ENCODE assay signal across 19 cellular contexts in the genomic region with DNA sequence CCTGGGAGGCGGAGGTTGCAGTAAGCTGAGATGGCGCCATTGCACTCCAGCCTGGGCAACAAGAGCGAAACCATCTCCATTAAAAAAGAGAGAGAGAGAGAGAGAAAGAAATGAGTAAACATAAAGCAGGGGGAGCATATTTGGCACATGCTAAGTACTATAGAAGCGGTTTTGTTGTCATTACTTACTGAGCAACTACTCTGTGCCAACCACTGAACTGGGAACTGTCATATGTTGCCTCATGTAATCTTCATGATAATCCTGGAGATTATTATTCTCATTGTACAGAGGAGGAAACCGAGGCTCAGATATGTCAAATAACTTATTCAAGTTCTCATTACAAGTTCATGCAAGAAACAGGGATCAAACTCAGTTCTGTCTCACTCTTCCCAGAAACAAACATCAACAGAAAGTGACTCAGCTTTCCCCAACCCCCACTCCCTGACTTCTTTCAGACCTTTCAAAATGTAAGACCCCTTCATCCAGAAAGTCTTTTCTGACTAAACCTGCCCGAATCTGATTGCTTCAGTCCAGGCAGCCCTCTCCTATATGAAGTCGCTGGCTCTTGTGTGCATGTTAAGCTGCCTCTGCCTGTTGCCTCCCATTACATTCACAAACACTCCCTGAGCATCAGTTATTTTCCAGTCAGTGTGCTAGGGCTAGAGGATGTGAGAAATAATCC. TPM values are rescaled to one million over a fixed set of nuclear protein-coding genes. Genes with fewer than 3 reads are reported as not detected.
DNase-seq lines count a peak whose midpoint lies in the region; ATAC-seq and TF ChIP-seq lines count a peak whose summit lies in the region.
"Had no signal": no experiment of that assay in that cellular context is flagged by ENCODE, and none has a peak within 500 bp of the region (broad histone marks: within the 10 kb centered on the region; RNA-seq: fewer than 3 reads in every experiment).

No MANE protein-coding gene starts in this region.

- H3K27ac Mint-ChIP-seq in activated T-cell treated with anti-CD3 and anti-CD28 coated beads, Interleukin-2, amount 50 U/mL, for 72 hours, result peak overlapping the region; percentile 36
- no peak overlapping the region for H3K27ac Mint-ChIP-seq in activated T-cell treated with anti-CD3 and anti-CD28 coated beads, Interleukin-2, amount 50 U/mL, for 24 hours
- H3K27ac Mint-ChIP-seq: CD8-positive, alpha-beta memory T cell; HFFc6 had no signal

- BruUV-seq in PC-9 (replicated peaks; lab: Mats Ljungman, UMichigan), result TSS peak; percentile 2

- H3K9me3 ChIP-seq in PC-9 (ENCODE audit: insufficient read depth, low read depth) (no peaks in the 10 kb centered on the region), heart right ventricle (no peaks in the 10 kb centered on the region)
- H3K9me3 ChIP-seq: A549, BLaER1, Peyer's patch had no signal

- no peaks in the 10 kb centered on the region for H3K9me3 Mint-ChIP-seq in activated T-cell treated with anti-CD3 and anti-CD28 coated beads, Interleukin-2, amount 50 U/mL, for 72 hours
- H3K9me3 Mint-ChIP-seq in activated T-cell treated with anti-CD3 and anti-CD28 coated beads, Interleukin-2, amount 50 U/mL, for 24 hours, result no peaks in the 10 kb centered on the region
- H3K9me3 Mint-ChIP-seq: CD8-positive, alpha-beta memory T cell; HFFc6 had no signal

- H3K4me3 Mint-ChIP-seq in activated T-cell treated with anti-CD3 and anti-CD28 coated beads, Interleukin-2, amount 50 U/mL, for 72 hours, result peak overlapping the region in 1 of 2 donors; percentile 18
- no peak overlapping the region for H3K4me3 Mint-ChIP-seq in activated T-cell treated with anti-CD3 and anti-CD28 coated beads, Interleukin-2, amount 50 U/mL, for 24 hours
- H3K4me3 Mint-ChIP-seq: CD8-positive, alpha-beta memory T cell; HFFc6 had no signal

- H2AFZ ChIP-seq in PC-9, result no peak overlapping the region

- H3K27me3 ChIP-seq in PC-9 (ENCODE audit: insufficient read depth, low read depth) (no peaks in the 10 kb centered on the region), heart right ventricle (no peaks in the 10 kb centered on the region)
- H3K27me3 ChIP-seq: BLaER1, Peyer's patch had no signal

- intact Hi-C loops in PC-9 (cut with micrococcal nuclease; ENCODE audit: unreplicated experiment) (loop anchor here (2.0 kb wide), 1 partner anchor 64 kb away; no protein-coding TSS in a partner anchor), heart right ventricle (cut with DNase I) (loop anchor here in 8 of 10 donors (2.0 to 10.0 kb wide), 10 partner anchors 26 to 119 kb away; no protein-coding TSS in a partner anchor)

- CTCF ChIA-PET in PC-9 (lab: Charles Lee), result no interaction called here

- H3K27ac ChIP-seq in PC-9 (no peak overlapping the region), temporal lobe (ENCODE audit: low read depth, low read length) (peak overlapping the region; percentile 13), heart right ventricle (peak overlapping the region in 1 of 10 donors; percentile 76)
- H3K27ac ChIP-seq: BLaER1, Peyer's patch had no signal

- ATAC-seq in activated T-cell treated with anti-CD3 and anti-CD28 coated beads, Interleukin-2, amount 50 U/mL, for 72 hours (replicated peaks in 1 of 2), result peak; percentile 55 to 68
- ATAC-seq in heart right ventricle, result no peak

- DNase-seq in activated T-cell treated with anti-CD3 and anti-CD28 coated beads, Interleukin-2, amount 50 U/mL, for 72 hours, result peak; percentile 16 to 27
- DNase-seq in activated T-cell treated with anti-CD3 and anti-CD28 coated beads, Interleukin-2, amount 50 U/mL, for 24 hours, result no peak
- DNase-seq in PC-9 (no peak), fibroblast of villous mesenchyme (ENCODE audit: low read depth) (peak; percentile 3), heart right ventricle (no peak), AML-193 (lab: John Stamatoyannopoulos, UW) (no peak)
- DNase-seq: CD8-positive, alpha-beta memory T cell; HFFc6; KBM-7; MV-4-11; NCI-H187 treated with DMSO at 0.1 percent for 48 hours; NCI-H345; NCI-H524 treated with DMSO at 0.1 percent for 48 hours; Peyer's patch had no signal

- no peak for TF ChIP-seq CTCF in PC-9 (conservative IDR thresholded peaks at IDR 0.05)
- no peak for TF ChIP-seq CTCF in fibroblast of villous mesenchyme (IDR thresholded peaks at IDR 0.05; ENCODE audit: insufficient read depth, low read depth, low read length)
- TF ChIP-seq CTCF in heart right ventricle (IDR thresholded peaks at IDR 0.05), result no peak

- H3K4me1 ChIP-seq in PC-9 (replicated peaks; ENCODE audit: insufficient read depth) (no peaks in the 10 kb centered on the region), heart right ventricle (peaks cover 20 to 60% (median 45%) of the 10 kb centered on the region in 9 donors)
- H3K4me1 ChIP-seq: A549 had no signal

- WGBS in heart right ventricle, 2 donors, result 94% methylated on average over 7 of the region's 7 CpGs

- H3K36me3 Mint-ChIP-seq in activated T-cell treated with anti-CD3 and anti-CD28 coated beads, Interleukin-2, amount 50 U/mL, for 72 hours (ENCODE audit: insufficient read depth in 2 of 2), result no peaks in the 10 kb centered on the region
- H3K36me3 Mint-ChIP-seq in activated T-cell treated with anti-CD3 and anti-CD28 coated beads, Interleukin-2, amount 50 U/mL, for 24 hours (ENCODE audit: low read depth), result no peaks in the 10 kb centered on the region
- H3K36me3 Mint-ChIP-seq: CD8-positive, alpha-beta memory T cell had no signal

- H3K36me3 ChIP-seq in PC-9 (ENCODE audit: low read depth) (0 out of 2 replicates have a peak, but pooled peaks cover 10% of the 10 kb centered on the region), heart right ventricle (no peaks in the 10 kb centered on the region)
- H3K36me3 ChIP-seq: BLaER1 had no signal

- H3K4me3 ChIP-seq in PC-9 (no peak overlapping the region), fibroblast of villous mesenchyme (ENCODE audit: low read depth, low read length) (no peak overlapping the region), heart right ventricle (no peak overlapping the region)
- H3K4me3 ChIP-seq: A549, BLaER1, Peyer's patch had no signal

- no peaks in the 10 kb centered on the region for H3K79me2 ChIP-seq in PC-9 (ENCODE audit: low read depth)

- H3K4me2 ChIP-seq in PC-9, result no peak overlapping the region
- H3K4me2 ChIP-seq: A549, BLaER1 had no signal

- peaks cover 28% of the 10 kb centered on the region for H3K4me1 Mint-ChIP-seq in activated T-cell treated with anti-CD3 and anti-CD28 coated beads, Interleukin-2, amount 50 U/mL, for 72 hours (ENCODE audit: low read depth)
- H3K4me1 Mint-ChIP-seq in activated T-cell treated with anti-CD3 and anti-CD28 coated beads, Interleukin-2, amount 50 U/mL, for 24 hours (ENCODE audit: low read depth), result peaks cover 11% of the 10 kb centered on the region

- H3K27me3 Mint-ChIP-seq in activated T-cell treated with anti-CD3 and anti-CD28 coated beads, Interleukin-2, amount 50 U/mL, for 72 hours (ENCODE audit: low read depth), result no peaks in the 10 kb centered on the region
- no peaks in the 10 kb centered on the region for H3K27me3 Mint-ChIP-seq in activated T-cell treated with anti-CD3 and anti-CD28 coated beads, Interleukin-2, amount 50 U/mL, for 24 hours

- POLR2A ChIA-PET in PC-9 (lab: Charles Lee; ENCODE audit: unreplicated experiment), result no interaction called here

- no peaks in the 10 kb centered on the region for H4K20me1 ChIP-seq in PC-9 (ENCODE audit: insufficient read depth)
- H4K20me1 ChIP-seq: BLaER1 had no signal

- H3K9me2 ChIP-seq in PC-9 (ENCODE audit: insufficient read depth), result no peaks in the 10 kb centered on the region

- peaks cover 11% of the 10 kb centered on the region; the same call in 1 of the 2 replicates for H3F3A ChIP-seq in PC-9 (ENCODE audit: insufficient read depth, low read depth)

RNA-seq across cellular contexts. Expression of a gene that starts 23.5 kb away (rescaled TPM):
- 10 to 100 TPM in 1 of 2 donors, 1 to 10 TPM in 1; 5.9 to 26.0 TPM for total RNA-seq in activated T-cell treated with anti-CD3 and anti-CD28 coated beads, Interleukin-2, amount 50 U/mL, for 72 hours
- total RNA-seq in PC-9 (2021), result 90.0 and 142 TPM in 2 replicates
- total RNA-seq in fibroblast of villous mesenchyme, result 3.9 and 14.2 TPM in 2 replicates
- total RNA-seq in temporal lobe, result 0.74 TPM
- 1 to 10 TPM; 2.3 to 6.0 (median 3.8) TPM for total RNA-seq in heart right ventricle
- 1 to 10 TPM; 1.6 to 3.7 TPM for polyA plus RNA-seq in heart right ventricle

RNA-seq across cellular contexts. Expression of a gene that starts 45.2 kb away (rescaled TPM):
- total RNA-seq in activated T-cell treated with anti-CD3 and anti-CD28 coated beads, Interleukin-2, amount 50 U/mL, for 72 hours, result under 1 TPM; 0.43 to 0.63 TPM
- not detected in 2 replicates for total RNA-seq in PC-9 (2021)
- total RNA-seq in fibroblast of villous mesenchyme, result 2.6 and 9.1 TPM in 2 replicates
- total RNA-seq in temporal lobe, result 3.4 TPM
- under 1 TPM in 3 of 10 donors, not detected in 7; 0.11 to 0.71 (median 0.21) TPM for total RNA-seq in heart right ventricle
- not detected for polyA plus RNA-seq in heart right ventricle
- total RNA-seq: CD8-positive, alpha-beta memory T cell; Peyer's patch; Right ventricle myocardium inferior; SK-MEL-5 had no signal
- polyA plus RNA-seq: CD8-positive, alpha-beta memory T cell had no signal

RNA-seq across cellular contexts. Expression of a gene that starts 46.5 kb away (rescaled TPM):
- 10 to 100 TPM in 1 of 2 donors, 1 to 10 TPM in 1; 9.6 to 25.9 TPM for total RNA-seq in activated T-cell treated with anti-CD3 and anti-CD28 coated beads, Interleukin-2, amount 50 U/mL, for 72 hours
- total RNA-seq in PC-9 (2021) (2.4 and 4.9 TPM in 2 replicates), fibroblast of villous mesenchyme (4.8 and 52.2 TPM in 2 replicates), temporal lobe (2.5 TPM), heart right ventricle (100 to 1,000 TPM in 7 of 10 donors, 10 to 100 TPM in 3; 75.3 to 491 (median 131) TPM)
- polyA plus RNA-seq in heart right ventricle, result 100 to 1,000 TPM in 1 of 2 donors, 10 to 100 TPM in 1; 90.0 to 223 TPM
- polyA plus RNA-seq: CD8-positive, alpha-beta memory T cell had no signal

Comparison
In these comparisons a context has a peak if more than half of its experiments do, and no peak if none do; other contexts are left out.
1. DNase-seq: peak in activated T-cell treated with anti-CD3 and anti-CD28 coated beads, Interleukin-2, amount 50 U/mL, for 72 hours (2 of 2) and fibroblast of villous mesenchyme (single experiment); none in activated T-cell treated with anti-CD3 and anti-CD28 coated beads, Interleukin-2, amount 50 U/mL, for 24 hours (single experiment), PC-9 (0 of 2), heart right ventricle (0 of 2) and AML-193 (0 of 2).
2. ATAC-seq: peak in activated T-cell treated with anti-CD3 and anti-CD28 coated beads, Interleukin-2, amount 50 U/mL, for 72 hours (2 of 2); none in heart right ventricle (0 of 8).